Comparison of ENCODE assay signal across 8 cellular contexts in genomic region chr17:81346908-81347349, GRCh38. TPM values are rescaled to one million over a fixed set of nuclear protein-coding genes. Genes with fewer than 3 reads are reported as not detected.
DNase-seq lines count a peak whose midpoint lies in the region; ATAC-seq lines count a peak whose summit lies in the region.

No MANE protein-coding gene starts in this region.

- ATAC-seq in HG02885 (IDR thresholded peaks at IDR 0.05; ENCODE audit: poor library complexity, unreplicated experiment): no peak

- peaks cover 5% of the 10 kb centered on the region; the same call in 1 of the 2 replicates for H3K4me1 ChIP-seq in ES-I3 (ENCODE audit: insufficient read depth, low read length)
- peaks cover 5% of the 10 kb centered on the region for H3K4me1 ChIP-seq in iPS-15b (ENCODE audit: control insufficient read depth, insufficient read depth, low read length)
- H3K4me1 ChIP-seq in skeletal muscle tissue (ENCODE audit: control insufficient read depth in 3 of 3, insufficient read depth in 3 of 3, low read length in 3 of 3): peaks cover 11 to 39% (median 15%) of the 10 kb centered on the region in 3 donors

- CTCF ChIA-PET in activated naive CD4-positive, alpha-beta T cell treated with anti-CD3 and anti-CD28 coated beads, Interleukin-2, amount 10 ng/mL, durations not matched to agents 7 days and 5 days (lab: Charles Lee): interaction anchor here (0.5 kb wide), 1 partner anchor 138 kb away, joined by 3 read pairs; no protein-coding TSS in a partner anchor

- peak overlapping the region; percentile 93 for H3K9ac ChIP-seq in ES-I3 (ENCODE audit: low read depth, low read length)
- H3K9ac ChIP-seq in iPS-15b (ENCODE audit: low read depth, low read length): no peak overlapping the region
- H3K9ac ChIP-seq in skeletal muscle tissue (ENCODE audit: low read depth in 1 of 3, low read length in 3 of 3): peak overlapping the region; percentile 81 to 92 (median 81)

- H3K9me3 ChIP-seq in ES-I3 (ENCODE audit: control insufficient read depth, insufficient read depth, low read length) (no peaks in the 10 kb centered on the region), iPS-15b (ENCODE audit: control insufficient read depth, insufficient read depth, low read length) (no peaks in the 10 kb centered on the region), skeletal muscle tissue (ENCODE audit: control insufficient read depth in 3 of 3, low read length in 3 of 3) (no peaks in the 10 kb centered on the region)

- H3K9me3 Mint-ChIP-seq in activated naive CD4-positive, alpha-beta T cell treated with anti-CD3 and anti-CD28 coated beads, Interleukin-2, amount 10 ng/mL, durations not matched to agents 7 days and 5 days: no peaks in the 10 kb centered on the region

- no peak overlapping the region for H3K27ac Mint-ChIP-seq in activated naive CD4-positive, alpha-beta T cell treated with anti-CD3 and anti-CD28 coated beads, Interleukin-2, amount 10 ng/mL, durations not matched to agents 7 days and 5 days

- no peak overlapping the region for H3K4me3 Mint-ChIP-seq in activated naive CD4-positive, alpha-beta T cell treated with anti-CD3 and anti-CD28 coated beads, Interleukin-2, amount 10 ng/mL, durations not matched to agents 7 days and 5 days

- peaks cover 90% of the 10 kb centered on the region for H3K27me3 Mint-ChIP-seq in activated naive CD4-positive, alpha-beta T cell treated with anti-CD3 and anti-CD28 coated beads, Interleukin-2, amount 10 ng/mL, durations not matched to agents 7 days and 5 days

- H3K27me3 ChIP-seq in iPS-15b (ENCODE audit: control insufficient read depth, insufficient read depth, low read length): peaks cover 63% of the 10 kb centered on the region
- H3K27me3 ChIP-seq in skeletal muscle tissue (ENCODE audit: control insufficient read depth in 3 of 3, insufficient read depth in 3 of 3, low read length in 3 of 3): no peaks in the 10 kb centered on the region

- H3K36me3 ChIP-seq in ES-I3 (ENCODE audit: insufficient read depth, low read length) (no peaks in the 10 kb centered on the region), iPS-15b (ENCODE audit: control insufficient read depth, insufficient read depth, low read length) (no peaks in the 10 kb centered on the region), skeletal muscle tissue (ENCODE audit: control insufficient read depth in 3 of 3, insufficient read depth in 3 of 3, low read length in 3 of 3) (no peaks in the 10 kb centered on the region)

- H3K27ac ChIP-seq in angular gyrus (ENCODE audit: low read depth, low read length) (peak overlapping the region; percentile 72), skeletal muscle tissue (ENCODE audit: low read depth, low read length) (peak overlapping the region; percentile 84)

- H3K4me3 ChIP-seq in iPS-15b (ENCODE audit: low read depth, low read length): peak overlapping the region; percentile 73
- H3K4me3 ChIP-seq in skeletal muscle tissue (ENCODE audit: low read length in 3 of 3): peak overlapping the region; percentile 67 to 83 (median 79)

- no peak for DNase-seq in kidney glomerular epithelial cell (lab: John Stamatoyannopoulos, UW)
- DNase-seq in activated naive CD4-positive, alpha-beta T cell treated with anti-CD3 and anti-CD28 coated beads, Interleukin-2, amount 50 U/mL, for 16 hours: no peak
- no peak for DNase-seq in activated naive CD4-positive, alpha-beta T cell treated with anti-CD3 and anti-CD28 coated beads, Interleukin-2, amount 10 ng/mL, durations not matched to agents 7 days and 5 days

- H3K4me1 Mint-ChIP-seq in activated naive CD4-positive, alpha-beta T cell treated with anti-CD3 and anti-CD28 coated beads, Interleukin-2, amount 10 ng/mL, durations not matched to agents 7 days and 5 days: peaks cover 20% of the 10 kb centered on the region

- H3K36me3 Mint-ChIP-seq in activated naive CD4-positive, alpha-beta T cell treated with anti-CD3 and anti-CD28 coated beads, Interleukin-2, amount 10 ng/mL, durations not matched to agents 7 days and 5 days: peaks cover 2% of the 10 kb centered on the region

RNA-seq across cellular contexts. Expression of gene BAHCC1, which starts 48.3 kb away (rescaled TPM):
- 8.4 TPM for total RNA-seq in skeletal muscle tissue

RNA-seq across cellular contexts. Expression of gene SLC38A10, which starts 51.8 kb away (rescaled TPM):
- total RNA-seq in skeletal muscle tissue: 26.1 TPM
